Comparison of ENCODE assay signal across 12 cellular contexts in the genomic region with DNA sequence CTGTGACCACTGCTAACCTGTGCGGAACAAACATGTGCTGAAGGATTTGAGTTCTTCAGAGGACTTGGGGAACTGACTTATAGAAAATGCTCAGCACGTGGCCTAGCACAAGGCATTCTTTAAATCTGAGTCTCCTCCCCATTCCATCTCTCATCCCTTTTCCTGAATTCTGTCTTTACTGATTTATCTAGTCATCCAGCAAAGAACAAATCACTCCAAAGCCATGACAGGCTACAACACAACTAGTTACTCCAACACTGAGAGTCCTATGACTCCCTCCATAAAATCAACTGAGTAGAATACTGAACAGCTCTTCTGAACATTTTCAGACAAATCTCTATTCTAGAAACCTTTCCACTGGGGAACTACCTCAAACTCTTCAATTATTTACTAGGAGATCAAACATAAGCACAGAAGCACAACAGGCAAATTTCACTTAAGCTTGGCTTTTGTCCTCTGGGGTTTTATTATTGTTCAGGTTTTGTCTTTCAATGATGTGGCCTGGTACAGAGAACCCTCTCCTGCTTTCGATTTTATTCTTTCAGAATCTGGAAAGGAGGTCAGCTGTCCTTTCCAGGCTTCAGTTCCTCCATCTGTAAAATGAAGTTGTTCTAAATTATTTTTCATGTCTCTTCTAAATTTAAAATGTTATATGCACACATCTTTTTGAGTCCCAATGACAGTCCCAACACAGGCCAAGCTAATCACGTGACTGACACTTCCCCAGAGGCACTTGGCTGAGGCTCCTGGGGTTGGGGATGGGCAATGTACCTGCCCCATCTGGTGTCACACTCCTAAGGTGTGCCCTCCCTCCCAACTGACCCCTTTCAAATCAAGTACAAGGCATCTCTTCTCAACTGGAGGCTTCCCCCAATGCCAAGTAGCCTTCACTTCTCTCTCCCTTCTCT. TPM values are rescaled to one million over a fixed set of nuclear protein-coding genes. Genes with fewer than 3 reads are reported as not detected.
DNase-seq lines count a peak whose midpoint lies in the region; ATAC-seq and TF ChIP-seq lines count a peak whose summit lies in the region.
"Had no signal": no experiment of that assay in that cellular context is flagged by ENCODE, and none has a peak within 500 bp of the region (broad histone marks: within the 10 kb centered on the region; RNA-seq: fewer than 3 reads in every experiment).

No MANE protein-coding gene starts in this region.

- no peak overlapping the region for H3K4me3 ChIP-seq in left ventricle myocardium inferior
- H3K4me3 ChIP-seq in dorsolateral prefrontal cortex = no peak overlapping the region
- H3K4me3 ChIP-seq in thoracic aorta = no peak overlapping the region
- no peak overlapping the region for H3K4me3 ChIP-seq in esophagus squamous epithelium
- no peak overlapping the region for H3K4me3 ChIP-seq in prostate gland

- peaks cover 99% of the 10 kb centered on the region for H3K4me1 ChIP-seq in left ventricle myocardium inferior
- H3K4me1 ChIP-seq in thoracic aorta (ENCODE audit: control insufficient read depth in 1 of 2, low read depth in 2 of 2) = peaks cover 15 to 54% of the 10 kb centered on the region in 2 donors
- H3K4me1 ChIP-seq in esophagus squamous epithelium = peaks cover 10 to 67% (median 24%) of the 10 kb centered on the region in 3 donors
- H3K4me1 ChIP-seq in prostate gland (replicated peaks) = peaks cover 8% of the 10 kb centered on the region

- H3K27me3 ChIP-seq in left ventricle myocardium inferior (ENCODE audit: low read depth) (no peaks in the 10 kb centered on the region), dorsolateral prefrontal cortex (no peaks in the 10 kb centered on the region), thoracic aorta (replicated peaks; ENCODE audit: insufficient read depth) (no peaks in the 10 kb centered on the region), esophagus squamous epithelium (no peaks in the 10 kb centered on the region), prostate gland (replicated peaks; ENCODE audit: insufficient read depth) (no peaks in the 10 kb centered on the region)

- no peak for TF ChIP-seq POLR2A in esophagus squamous epithelium (IDR thresholded peaks at IDR 0.05)
- no peak for TF ChIP-seq POLR2A in prostate gland (IDR thresholded peaks at IDR 0.05)

- no peak for TF ChIP-seq CTCF in left ventricle myocardium inferior (IDR thresholded peaks at IDR 0.05; ENCODE audit: borderline replicate concordance)
- no peak for TF ChIP-seq CTCF in dorsolateral prefrontal cortex (IDR thresholded peaks at IDR 0.05 in 54 of 56, conservative IDR thresholded peaks at IDR 0.05 in 2 of 56; ENCODE audit: low read depth in 1 of 56, partially characterized antibody in 56 of 56)
- no peak for TF ChIP-seq CTCF in thoracic aorta (IDR thresholded peaks at IDR 0.05)
- TF ChIP-seq CTCF in esophagus squamous epithelium (IDR thresholded peaks at IDR 0.05) = no peak
- no peak for TF ChIP-seq CTCF in prostate gland (IDR thresholded peaks at IDR 0.05)

- no peaks in the 10 kb centered on the region for H3K9me3 ChIP-seq in left ventricle myocardium inferior (replicated peaks)
- H3K9me3 ChIP-seq in thoracic aorta = no peaks in the 10 kb centered on the region
- no peaks in the 10 kb centered on the region for H3K9me3 ChIP-seq in esophagus squamous epithelium
- H3K9me3 ChIP-seq in prostate gland = no peaks in the 10 kb centered on the region

- intact Hi-C loops in left ventricle myocardium inferior (cut with micrococcal nuclease) = no loop called here
- intact Hi-C loops in left ventricle myocardium superior (cut with micrococcal nuclease) = no loop called here
- intact Hi-C loops in dorsolateral prefrontal cortex (cut with DNase I) = no loop called here
- intact Hi-C loops in esophagus squamous epithelium (cut with DNase I) = no loop called here
- intact Hi-C loops in prostate gland (cut with DNase I) = no loop called here

- 49 to 68% methylated on average over 3 to 4 of the region's 4 CpGs for WGBS in esophagus squamous epithelium, 2 donors
- WGBS in prostate gland = 81% methylated on average over 4 of the region's 4 CpGs

- H3K27ac ChIP-seq in left ventricle myocardium inferior (replicated peaks) = peak overlapping the region; percentile 44
- H3K27ac ChIP-seq in dorsolateral prefrontal cortex = peak overlapping the region in 32 of 59 donors; percentile 3 to 72 (median 26)
- peak overlapping the region; percentile 26 to 33 for H3K27ac ChIP-seq in thoracic aorta
- no peak overlapping the region for H3K27ac ChIP-seq in esophagus squamous epithelium
- H3K27ac ChIP-seq in prostate gland = no peak overlapping the region

- DNase-seq in left ventricle myocardium inferior (no peak), left ventricle myocardium superior (no peak), dorsolateral prefrontal cortex (no peak), thoracic aorta (ENCODE audit: low spot score) (no peak), esophagus squamous epithelium (lab: John Stamatoyannopoulos, UW) (no peak), prostate gland (ENCODE audit: low spot score) (no peak), NCI-H345 (lab: John Stamatoyannopoulos, UW) (no peak)
- DNase-seq: NCI-H1436; stimulated activated naive CD4-positive, alpha-beta T cell treated with Interleukin-2 at 50 U/mL for 16 hours had no signal

- ATAC-seq in left ventricle myocardium superior (no peak), HG03159 (IDR thresholded peaks at IDR 0.05; ENCODE audit: unreplicated experiment) (peak; percentile 56), thoracic aorta (ENCODE audit: insufficient number of reproducible peaks, low FRiP score, low read depth) (no peak)

- H3K36me3 ChIP-seq in left ventricle myocardium inferior (no peaks in the 10 kb centered on the region), thoracic aorta (no peaks in the 10 kb centered on the region), esophagus squamous epithelium (no peaks in the 10 kb centered on the region), prostate gland (no peaks in the 10 kb centered on the region)

RNA-seq across cellular contexts. Expression of gene RNU4ATAC, which starts 31.8 kb away (rescaled TPM):
- total RNA-seq in left ventricle myocardium inferior = 7.3 TPM
- not detected for total RNA-seq in left ventricle myocardium superior
- 10 to 100 TPM in 2 of 120 experiments, not detected in 118; 19.6 to 23.6 TPM for total RNA-seq in dorsolateral prefrontal cortex
- not detected for total RNA-seq in thoracic aorta
- total RNA-seq in esophagus squamous epithelium = not detected
- not detected for total RNA-seq in prostate gland
- total RNA-seq: activated CD8-positive, alpha-beta memory T cell treated with anti-CD3 and anti-CD28 coated beads for 36 hours; T-helper 2 cell treated with Interferon-gamma antibody and Interleukin-4, amounts not matched to agents 100 ng/mL and 5 ng/mL, for 36 hours had no signal

Comparison
In these comparisons a context has a peak if more than half of its experiments do, and no peak if none do; other contexts are left out.
1. H3K27ac ChIP-seq: peak in left ventricle myocardium inferior (single experiment), dorsolateral prefrontal cortex (32 of 59) and thoracic aorta (2 of 2); none in esophagus squamous epithelium (0 of 4) and prostate gland (0 of 2).